In genomic region chr4:169351860-169352259, GRCh38 we compare ENCODE assay signal across 12 cellular contexts.
DNase-seq lines count a peak whose midpoint lies in the region; ATAC-seq and TF ChIP-seq lines count a peak whose summit lies in the region.
"Had no signal": no experiment of that assay in that cellular context is flagged by ENCODE, and none has a peak within 500 bp of the region (broad histone marks: within the 10 kb centered on the region; RNA-seq: fewer than 3 reads in every experiment).

No MANE protein-coding gene starts in this region.

- H4K20me1 ChIP-seq in GM23338 (replicated peaks; ENCODE audit: insufficient read depth), result no peaks in the 10 kb centered on the region

- no peak overlapping the region for H3K27ac Mint-ChIP-seq in GM23338
- H3K27ac Mint-ChIP-seq: activated naive CD4-positive, alpha-beta T cell treated with anti-CD3 and anti-CD28 coated beads, Interleukin-2, amount 50 U/mL, for 72 hours; CD4-positive, alpha-beta T cell; naive thymus-derived CD4-positive, alpha-beta T cell had no signal

- H3K27ac ChIP-seq in GM23338 (ENCODE audit: low read depth) (no peak overlapping the region), prostate gland (no peak overlapping the region)
- H3K27ac ChIP-seq: foreskin keratinocyte had no signal

- H3K27me3 ChIP-seq in GM23338 (ENCODE audit: insufficient read depth) (no peaks in the 10 kb centered on the region), prostate gland (replicated peaks; ENCODE audit: insufficient read depth) (no peaks in the 10 kb centered on the region)
- H3K27me3 ChIP-seq: foreskin keratinocyte had no signal

- H3K4me1 Mint-ChIP-seq in GM23338, result no peaks in the 10 kb centered on the region
- H3K4me1 Mint-ChIP-seq: naive thymus-derived CD4-positive, alpha-beta T cell had no signal

- H3K9me3 ChIP-seq in prostate gland, result no peaks in the 10 kb centered on the region

- WGBS in prostate gland, result 19% methylated on average over 7 of the region's 7 CpGs

- no peaks in the 10 kb centered on the region for H3F3A ChIP-seq in GM23338 (replicated peaks; ENCODE audit: low read depth)

- H3K36me3 ChIP-seq in GM23338 (ENCODE audit: insufficient read depth) (no peaks in the 10 kb centered on the region), prostate gland (no peaks in the 10 kb centered on the region)

- no peaks in the 10 kb centered on the region for H3K79me2 ChIP-seq in GM23338 (replicated peaks; ENCODE audit: insufficient read depth)

- peak overlapping the region; percentile 75; the same call in 1 of the 2 replicates for H2AFZ ChIP-seq in GM23338

- in situ Hi-C loops in astrocyte of the spinal cord (cut with HindIII; ENCODE audit: low sequenced_read_pairs), result no loop called here

- H3K9me2 ChIP-seq in GM23338 (ENCODE audit: insufficient read depth), result no peaks in the 10 kb centered on the region

- ATAC-seq in GM23338 (no peak), left cardiac atrium (peak; percentile 88 to 94), GM21447 (IDR thresholded peaks at IDR 0.05; ENCODE audit: unreplicated experiment) (no peak)
- ATAC-seq: activated naive CD4-positive, alpha-beta T cell treated with anti-CD3 and anti-CD28 coated beads, Interleukin-2, amount 50 U/mL, for 72 hours; foreskin keratinocyte; naive thymus-derived CD4-positive, alpha-beta T cell had no signal

- DNase-seq in GM23338 (ENCODE audit: low spot score), result no peak
- DNase-seq in astrocyte of the spinal cord (ENCODE audit: low read depth, low spot score), result peak; percentile 87
- peak; percentile 34 for DNase-seq in left cardiac atrium
- DNase-seq in prostate gland (ENCODE audit: low spot score), result peak; percentile 14
- DNase-seq in NCI-H1694 (lab: John Stamatoyannopoulos, UW), result no peak
- DNase-seq in activated naive CD4-positive, alpha-beta T cell (lab: John Stamatoyannopoulos, UW), result no peak
- DNase-seq: CD4-positive, alpha-beta T cell; foreskin keratinocyte; naive thymus-derived CD4-positive, alpha-beta T cell; NCI-H187 had no signal

- H3K4me3 ChIP-seq in GM23338 (no peak overlapping the region), astrocyte of the spinal cord (ENCODE audit: low read depth, low read length) (no peak overlapping the region), prostate gland (no peak overlapping the region)

- TF ChIP-seq CTCF in GM23338 (conservative IDR thresholded peaks at IDR 0.05; ENCODE audit: low read depth in 2 of 2) (no peak), astrocyte of the spinal cord (IDR thresholded peaks at IDR 0.05; ENCODE audit: low read depth, low read length) (no peak), prostate gland (IDR thresholded peaks at IDR 0.05) (no peak)

- intact Hi-C loops in left cardiac atrium (cut with DNase I), result loop anchor here in 1 of 2 donors (10.0 kb wide), 1 partner anchor 53 kb away; no protein-coding TSS in a partner anchor
- intact Hi-C loops in prostate gland (cut with DNase I), result no loop called here

- no peaks in the 10 kb centered on the region for H3K4me1 ChIP-seq in GM23338 (ENCODE audit: insufficient read depth)
- no peaks in the 10 kb centered on the region for H3K4me1 ChIP-seq in prostate gland (replicated peaks)
- H3K4me1 ChIP-seq: foreskin keratinocyte had no signal

- no peak overlapping the region for H3K4me3 Mint-ChIP-seq in GM23338
- H3K4me3 Mint-ChIP-seq: CD4-positive, alpha-beta T cell; naive thymus-derived CD4-positive, alpha-beta T cell had no signal

- no peaks in the 10 kb centered on the region for H3K27me3 Mint-ChIP-seq in GM23338 (ENCODE audit: insufficient read depth, low read depth, poor library complexity)
- H3K27me3 Mint-ChIP-seq: CD4-positive, alpha-beta T cell; naive thymus-derived CD4-positive, alpha-beta T cell had no signal

- H3K9me3 Mint-ChIP-seq in GM23338, result no peaks in the 10 kb centered on the region
- H3K9me3 Mint-ChIP-seq: CD4-positive, alpha-beta T cell had no signal

- no peak for TF ChIP-seq POLR2A in prostate gland (IDR thresholded peaks at IDR 0.05)

- no peaks in the 10 kb centered on the region for H3K36me3 Mint-ChIP-seq in GM23338 (ENCODE audit: low read depth)
- H3K36me3 Mint-ChIP-seq: activated naive CD4-positive, alpha-beta T cell treated with anti-CD3 and anti-CD28 coated beads, Interleukin-2, amount 50 U/mL, for 72 hours had no signal

- no peak overlapping the region for H3K4me2 ChIP-seq in GM23338

TF ChIP-seq in GM23338, 12 proteins besides CTCF, POLR2A, EP300 and RAD21:
- TF ChIP-seq EZH2phosphoT487 (IDR thresholded peaks at IDR 0.05; ENCODE audit: unreplicated experiment) (no peak), ZNF331 (CRISPR knock-in tag; IDR thresholded peaks at IDR 0.05; ENCODE audit: low read depth) (no peak), EZH2 (IDR thresholded peaks at IDR 0.05; ENCODE audit: low read depth, unreplicated experiment) (no peak), STAT1 (IDR thresholded peaks at IDR 0.05; ENCODE audit: unreplicated experiment) (no peak), ZNF114 (CRISPR knock-in tag; IDR thresholded peaks at IDR 0.05) (no peak), REST (IDR thresholded peaks at IDR 0.05; ENCODE audit: unreplicated experiment) (no peak), NANOG (IDR thresholded peaks at IDR 0.05; ENCODE audit: borderline replicate concordance) (no peak), POLR2AphosphoS5 (IDR thresholded peaks at IDR 0.05; ENCODE audit: low read depth) (no peak)

Comparison
In these comparisons a context has a peak if more than half of its experiments do, and no peak if none do; other contexts are left out.
1. ATAC-seq: peak in left cardiac atrium (2 of 2); none in GM23338 (single experiment) and GM21447 (single experiment).
2. DNase-seq: peak in astrocyte of the spinal cord (single experiment), left cardiac atrium (single experiment) and prostate gland (single experiment); none in GM23338 (single experiment), NCI-H1694 (single experiment) and activated naive CD4-positive, alpha-beta T cell (0 of 4).